In the genomic region with DNA sequence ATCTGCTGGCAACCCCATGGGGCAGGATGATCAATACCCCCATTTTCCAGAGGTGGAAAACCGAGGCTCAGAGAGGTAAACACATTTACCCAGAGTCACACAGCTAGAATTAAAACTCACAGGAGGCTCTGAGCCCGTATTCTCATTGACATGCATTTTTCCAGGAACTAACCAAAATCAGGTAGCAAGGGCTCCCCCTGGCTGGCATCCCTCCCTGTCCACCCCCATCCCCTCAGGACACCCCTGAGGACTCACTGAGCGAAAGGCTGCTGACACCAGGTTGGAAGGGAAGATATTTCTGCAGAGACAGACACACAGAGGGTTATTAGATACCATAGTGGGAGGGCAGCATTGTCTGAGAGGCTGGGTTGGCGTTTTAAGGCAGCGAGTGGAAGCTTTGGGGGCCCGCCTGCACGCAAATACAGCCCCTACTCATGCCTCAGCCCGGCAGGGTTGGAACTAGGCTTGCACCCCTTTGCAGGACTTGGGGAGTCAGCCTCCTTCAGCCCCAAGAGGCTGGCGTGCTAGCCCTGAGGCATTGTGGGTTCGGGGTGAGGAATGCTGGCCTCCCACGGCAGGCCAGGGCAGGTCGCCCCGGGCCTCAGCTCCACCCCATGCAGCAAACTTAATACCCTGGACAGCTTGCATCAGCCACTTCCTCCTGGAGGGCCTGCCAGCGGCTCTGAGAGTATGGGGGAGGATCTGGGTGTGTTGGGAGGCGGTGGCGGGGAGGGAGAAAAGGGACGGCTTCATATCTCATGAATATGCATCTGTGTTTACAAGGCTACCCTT, we compare ENCODE assay signal across 8 cellular contexts. TPM values are rescaled to one million over a fixed set of nuclear protein-coding genes. Genes with fewer than 3 reads are reported as not detected.
A peak's percentile ranks its signal among the peaks of the same experiment; 100 is the strongest.
DNase-seq lines count a peak whose midpoint lies in the region; ATAC-seq, FAIRE-seq and TF ChIP-seq lines count a peak whose summit lies in the region.

No MANE protein-coding gene starts in this region.

- ATAC-seq in A549 (peak; percentile 65 to 67), GM21619 (IDR thresholded peaks at IDR 0.05; ENCODE audit: unreplicated experiment) (no peak)

- peak overlapping the region; percentile 88 for H3K4me2 ChIP-seq in A549
- H3K4me2 ChIP-seq in SK-N-SH = peak overlapping the region; percentile 98

- in situ Hi-C loops in KBM-7 (cut with MboI; ENCODE audit: low pct_unique_long_range_greater_than_20kb, low sequenced_read_pairs) = no loop called here

- FAIRE-seq in A549 (lab: Jason Lieb, UNC) = no peak

- peak overlapping the region; percentile 96 to 97 for H3K27ac ChIP-seq in A549
- H3K27ac ChIP-seq in SK-N-SH (ENCODE audit: low read depth in 2 of 2, low read length in 1 of 2) = peak overlapping the region; percentile 50 to 92

- peak; percentile 97 for DNase-seq in A549 (ENCODE audit: low read depth in 1 of 2, low spot score in 1 of 2)
- peak; percentile 96 for DNase-seq in KBM-7
- peak; percentile 64 for DNase-seq in SK-N-SH
- DNase-seq in amniotic epithelial cell (ENCODE audit: low read depth) = peak; percentile 94
- peak; percentile 54 for DNase-seq in stimulated activated CD4-positive, alpha-beta T cell treated with anti-CD3 and anti-CD28 coated beads, Interleukin-12 subunit alpha, Interleukin-12 subunit beta, amount 100 ng/mL, for 4 hours

- peak overlapping the region; percentile 91; the same call in 1 of the 2 replicates for H3K9ac ChIP-seq in SK-N-SH
- H3K9ac ChIP-seq in iPS-15b (ENCODE audit: low read depth, low read length) = peak overlapping the region; percentile 80

- TF ChIP-seq EP300 in A549 (IDR thresholded peaks at IDR 0.05) = peak in 1 of 2 experiments; percentile 44; a peak in 1 of 5 replicates
- no peak for TF ChIP-seq EP300 in SK-N-SH (IDR thresholded peaks at IDR 0.05; ENCODE audit: borderline replicate concordance in 1 of 2, low read depth in 1 of 2, low read length in 1 of 2)

- peak; percentile 65 for TF ChIP-seq CTCF in A549 (IDR thresholded peaks at IDR 0.05)
- TF ChIP-seq CTCF in GM12875 (IDR thresholded peaks at IDR 0.05; ENCODE audit: borderline replicate concordance, insufficient read depth, low read depth, low read length) = no peak
- peak; percentile 46 for TF ChIP-seq CTCF in SK-N-SH (IDR thresholded peaks at IDR 0.05)

- WGBS in A549 (ENCODE audit: missing lambda C conversion rate) = 12% methylated on average over 15 of the region's 17 CpGs
- WGBS in SK-N-SH (ENCODE audit: low lambda C conversion rate) = 21% methylated on average over 14 of the region's 17 CpGs

- H3K36me3 ChIP-seq in SK-N-SH (replicated peaks in 1 of 2; ENCODE audit: control insufficient read depth in 1 of 2, insufficient read depth in 2 of 2, low read length in 1 of 2) (peaks cover 8 to 33% of the 10 kb centered on the region in 2 experiments), iPS-15b (ENCODE audit: control insufficient read depth, insufficient read depth, low read length) (peaks cover 26% of the 10 kb centered on the region)

- no peaks in the 10 kb centered on the region for H3K27me3 ChIP-seq in SK-N-SH (ENCODE audit: insufficient read depth)
- H3K27me3 ChIP-seq in iPS-15b (ENCODE audit: control insufficient read depth, insufficient read depth, low read length) = peaks cover 3% of the 10 kb centered on the region

- H3F3A ChIP-seq in SK-N-SH (replicated peaks; ENCODE audit: insufficient read depth) = peaks cover 22% of the 10 kb centered on the region

- H3K9me3 ChIP-seq in A549 = no peaks in the 10 kb centered on the region
- no peaks in the 10 kb centered on the region for H3K9me3 ChIP-seq in SK-N-SH
- H3K9me3 ChIP-seq in iPS-15b (ENCODE audit: control insufficient read depth, insufficient read depth, low read length) = no peaks in the 10 kb centered on the region

- CTCF ChIA-PET in A549 (lab: Yijun Ruan, JAX) (interaction anchor here (0.7 to 13.9 kb wide), 29 partner anchors 9 to 462 kb away, joined by 3 to 159 read pairs (median 6); no protein-coding TSS in a partner anchor), SK-N-SH (lab: Yijun Ruan, JAX) (interaction anchor here (0.6 to 3.5 kb wide), 13 partner anchors 10 to 206 kb away, joined by 3 to 18 read pairs (median 4); a partner anchor contains a TSS)

- TF ChIP-seq RAD21 in A549 (conservative IDR thresholded peaks at IDR 0.05 in 1 of 2, IDR thresholded peaks at IDR 0.05 in 1 of 2) (peak; percentile 27 to 33; a peak in 1 of 5 replicates), SK-N-SH (IDR thresholded peaks at IDR 0.05; ENCODE audit: low read length) (no peak)

- peaks cover 75% of the 10 kb centered on the region for H3K79me2 ChIP-seq in SK-N-SH (ENCODE audit: insufficient read depth)

- no peaks in the 10 kb centered on the region for H3K9me2 ChIP-seq in SK-N-SH

- H3K4me3 ChIP-seq in A549 (peak overlapping the region; percentile 66), GM12875 (ENCODE audit: low read depth, low read length) (peak overlapping the region; percentile 90), SK-N-SH (ENCODE audit: low read depth in 2 of 2, low read length in 1 of 2) (peak overlapping the region; percentile 23 to 58), iPS-15b (ENCODE audit: low read depth, low read length) (peak overlapping the region; percentile 99)

- POLR2A ChIA-PET in A549 (lab: Yijun Ruan, JAX) = interaction anchor here (0.6 to 2.2 kb wide), 8 partner anchors 10 to 442 kb away, joined by 3 to 11 read pairs (median 4); a partner anchor contains a TSS
- POLR2A ChIA-PET in SK-N-SH (lab: Yijun Ruan, JAX) = interaction anchor here (0.6 kb wide), 1 partner anchor 19 kb away, joined by 3 read pairs; no protein-coding TSS in a partner anchor

- TF ChIP-seq POLR2A in A549 (IDR thresholded peaks at IDR 0.05; ENCODE audit: low read length) = peak; percentile 43

- H2AFZ ChIP-seq in SK-N-SH (ENCODE audit: low read depth) = no peak overlapping the region

- H3K4me1 ChIP-seq in A549 (peaks cover 58% of the 10 kb centered on the region), SK-N-SH (ENCODE audit: control insufficient read depth in 1 of 2, insufficient read depth in 2 of 2, low read depth in 1 of 2, low read length in 1 of 2) (peaks cover 18 to 30% of the 10 kb centered on the region in 2 experiments; a peak in 3 of 4 replicates), iPS-15b (ENCODE audit: control insufficient read depth, insufficient read depth, low read length) (peaks cover 16% of the 10 kb centered on the region)

- H4K20me1 ChIP-seq in SK-N-SH (ENCODE audit: insufficient read depth) = peaks cover 9% of the 10 kb centered on the region; the same call in 1 of the 2 replicates

TF ChIP-seq in A549, 52 proteins besides CTCF, POLR2A, EP300 and RAD21 (continues in another document):
- TF ChIP-seq KDM1A (IDR thresholded peaks at IDR 0.05; ENCODE audit: low read depth) (peak; percentile 77; the same call in 1 of the 2 replicates), EHF (CRISPR knock-in tag; IDR thresholded peaks at IDR 0.05) (no peak), SMC3 (IDR thresholded peaks at IDR 0.05) (peak; percentile 34; the same call in 1 of the 3 replicates), HOXA7 (CRISPR knock-in tag; IDR thresholded peaks at IDR 0.05) (no peak), ZFP36 (IDR thresholded peaks at IDR 0.05; ENCODE audit: borderline replicate concordance, partially characterized antibody) (peak; percentile 72)
- TF ChIP-seq, protein P1, sequence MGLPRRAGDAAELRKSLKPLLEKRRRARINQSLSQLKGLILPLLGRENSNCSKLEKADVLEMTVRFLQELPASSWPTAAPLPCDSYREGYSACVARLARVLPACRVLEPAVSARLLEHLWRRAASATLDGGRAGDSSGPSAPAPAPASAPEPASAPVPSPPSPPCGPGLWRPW (IDR thresholded peaks at IDR 0.05) = no peak

TF ChIP-seq in SK-N-SH, 30 proteins besides CTCF, POLR2A, EP300 and RAD21 (continues in another document):
- TF ChIP-seq, protein P2, sequence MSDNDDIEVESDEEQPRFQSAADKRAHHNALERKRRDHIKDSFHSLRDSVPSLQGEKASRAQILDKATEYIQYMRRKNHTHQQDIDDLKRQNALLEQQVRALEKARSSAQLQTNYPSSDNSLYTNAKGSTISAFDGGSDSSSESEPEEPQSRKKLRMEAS (IDR thresholded peaks at IDR 0.05; ENCODE audit: low read depth) = peak; percentile 86
- TF ChIP-seq TCF12 (IDR thresholded peaks at IDR 0.05) (peak; percentile 30; the same call in 1 of the 2 replicates), EZH2phosphoT487 (IDR thresholded peaks at IDR 0.05; ENCODE audit: borderline replicate concordance, low read depth) (no peak), JUND (IDR thresholded peaks at IDR 0.05) (no peak)

RNA-seq across cellular contexts. Expression of a gene that starts 3.9 kb away (rescaled TPM):
- polyA plus RNA-seq in A549 (2011; rRNA removed) (302 and 306 TPM in 2 replicates), A549 (2017; fragmentation: RNase III; extraction: RNeasy Plus Mini Kit Qiagen cat#74134 plus additional on column Dnase treatment) (184 to 200 TPM (median 189 TPM) in 3 replicates), SK-N-SH (2012; rRNA removed) (76.7 and 80.4 TPM in 2 replicates)
- polyA plus RNA-seq in A549 (2012; cell fraction: cytosol; rRNA removed) = 195 and 237 TPM in 2 replicates
- 457 and 532 TPM in 2 replicates for polyA plus RNA-seq in A549 (2012; cell fraction: nucleus; rRNA removed)
- polyA minus RNA-seq in A549 (2011; rRNA and poly(A)+ RNA removed) = 366 and 376 TPM in 2 replicates
- 38.6 and 52.9 TPM in 2 replicates for polyA plus RNA-seq in SK-N-SH (2012; cell fraction: cytosol; rRNA removed)
- 59.2 and 69.9 TPM in 2 replicates for polyA plus RNA-seq in SK-N-SH (2012; cell fraction: nucleus; rRNA removed)

RNA-seq across cellular contexts. Expression of a gene that starts 38.2 kb away (rescaled TPM):
- polyA plus RNA-seq in A549 (2011; rRNA removed) = 62.8 and 66.2 TPM in 2 replicates
- 192 and 270 TPM in 2 replicates for polyA plus RNA-seq in A549 (2012; cell fraction: cytosol; rRNA removed)
- 380 and 588 TPM in 2 replicates for polyA plus RNA-seq in A549 (2012; cell fraction: nucleus; rRNA removed)
- polyA plus RNA-seq in A549 (2017; fragmentation: RNase III; extraction: RNeasy Plus Mini Kit Qiagen cat#74134 plus additional on column Dnase treatment) = 70.0 to 72.9 TPM (median 71.0 TPM) in 3 replicates
- 65.2 and 89.1 TPM in 2 replicates for polyA minus RNA-seq in A549 (2011; rRNA and poly(A)+ RNA removed)
- 73.1 and 92.8 TPM in 2 replicates for polyA plus RNA-seq in SK-N-SH (2012; rRNA removed)
- 53.2 and 65.2 TPM in 2 replicates for polyA plus RNA-seq in SK-N-SH (2012; cell fraction: cytosol; rRNA removed)
- 174 and 181 TPM in 2 replicates for polyA plus RNA-seq in SK-N-SH (2012; cell fraction: nucleus; rRNA removed)

RNA-seq across cellular contexts. Expression of a gene that starts 38.6 kb away (rescaled TPM):
- 14.7 and 16.4 TPM in 2 replicates for polyA plus RNA-seq in A549 (2011; rRNA removed)
- polyA plus RNA-seq in A549 (2012; cell fraction: cytosol; rRNA removed) = 23.9 and 34.0 TPM in 2 replicates
- polyA plus RNA-seq in A549 (2012; cell fraction: nucleus; rRNA removed) = 75.2 and 82.8 TPM in 2 replicates
- polyA plus RNA-seq in A549 (2017; fragmentation: RNase III; extraction: RNeasy Plus Mini Kit Qiagen cat#74134 plus additional on column Dnase treatment) = 18.4 to 20.2 TPM (median 18.8 TPM) in 3 replicates
- polyA minus RNA-seq in A549 (2011; rRNA and poly(A)+ RNA removed) = 10.6 and 13.3 TPM in 2 replicates
- polyA plus RNA-seq in SK-N-SH (2012; rRNA removed) = 30.4 and 37.3 TPM in 2 replicates
- 17.3 and 24.0 TPM in 2 replicates for polyA plus RNA-seq in SK-N-SH (2012; cell fraction: cytosol; rRNA removed)
- 89.1 and 93.7 TPM in 2 replicates for polyA plus RNA-seq in SK-N-SH (2012; cell fraction: nucleus; rRNA removed)

Comparison
In these comparisons a context has a peak if more than half of its experiments do, and no peak if none do; other contexts are left out.
1. H3K4me3 ChIP-seq: peak in every context shown above with its lines; median percentile 99 in iPS-15b; 90 in GM12875; 66 in A549; 40 in SK-N-SH.